14 cellular contexts compared by ENCODE assay signal in the genomic region with DNA sequence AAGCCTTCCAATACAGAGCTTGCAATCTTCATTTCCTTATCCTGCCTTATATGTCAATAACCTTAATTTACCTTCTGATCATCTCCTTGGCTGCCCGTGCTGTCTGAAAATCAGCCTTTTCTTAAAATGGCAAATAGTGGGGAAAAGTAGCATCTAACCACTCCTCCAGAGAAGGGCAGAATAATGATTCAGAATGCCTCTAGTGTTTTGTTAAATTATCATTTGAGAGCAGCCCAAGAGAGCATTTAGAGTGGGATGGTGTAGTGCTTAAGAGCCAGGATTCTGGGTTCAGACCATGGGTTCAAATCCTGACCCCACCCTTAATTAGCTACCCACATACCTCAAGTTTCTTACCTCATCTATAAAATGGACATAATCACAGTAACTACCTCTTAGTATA. TPM values are rescaled to one million over a fixed set of nuclear protein-coding genes. Genes with fewer than 3 reads are reported as not detected.
A peak's percentile ranks its signal among the peaks of the same experiment; 100 is the strongest.
DNase-seq lines count a peak whose midpoint lies in the region; ATAC-seq, FAIRE-seq and TF ChIP-seq lines count a peak whose summit lies in the region.
"Had no signal": no experiment of that assay in that cellular context is flagged by ENCODE, and none has a peak within 500 bp of the region (broad histone marks: within the 10 kb centered on the region; RNA-seq: fewer than 3 reads in every experiment).

No MANE protein-coding gene starts in this region.

- no peak for FAIRE-seq in RCC 7860 (lab: Jason Lieb, UNC)
- FAIRE-seq: A204.1, kidney had no signal

- peaks cover 4% of the 10 kb centered on the region for H3K9me3 Mint-ChIP-seq in activated CD4-positive, alpha-beta T cell treated with anti-CD3 and anti-CD28 coated beads, Interleukin-2, amount 10 ng/mL, durations not matched to agents 24 days and 14 days
- no peaks in the 10 kb centered on the region for H3K9me3 Mint-ChIP-seq in activated T-helper 17 cell treated with anti-CD3 and anti-CD28 coated beads, Interleukin-2, amount 50 U/mL, for 72 hours

- H3K9me3 ChIP-seq in lower lobe of right lung = no peaks in the 10 kb centered on the region

- no peak for DNase-seq in activated CD4-positive, alpha-beta T cell treated with anti-CD3 and anti-CD28 coated beads, Interleukin-2, amount 10 ng/mL, durations not matched to agents 24 days and 14 days
- no peak for DNase-seq in activated CD4-positive, alpha-beta T cell treated with anti-CD3 and anti-CD28 coated beads for 1 hour
- DNase-seq in lower lobe of right lung (no peak), RCC 7860 (ENCODE audit: low spot score) (no peak)
- no peak for DNase-seq in stimulated activated naive CD8-positive, alpha-beta T cell treated with anti-CD3 and anti-CD28 coated beads, Interleukin-15, Interleukin-2, amounts not matched to agents 100 U/mL and 50 U/mL, for 24 hours
- DNase-seq: kidney, NCI-H187 treated with DMSO at 0.1 percent for 48 hours, RPMI8226 had no signal

- no peak for TF ChIP-seq CTCF in lower lobe of right lung (IDR thresholded peaks at IDR 0.05)

- H3K27me3 ChIP-seq in lower lobe of right lung (ENCODE audit: low read depth) = no peaks in the 10 kb centered on the region

- peak; percentile 50 for ATAC-seq in activated T-helper 17 cell treated with anti-CD3 and anti-CD28 coated beads, Interleukin-2, amount 50 U/mL, for 72 hours (replicated peaks)
- no peak for ATAC-seq in lower lobe of right lung
- ATAC-seq in stimulated activated naive CD8-positive, alpha-beta T cell treated with anti-CD3 and anti-CD28 coated beads, Interleukin-15, Interleukin-2, amounts not matched to agents 100 U/mL and 50 U/mL, for 24 hours = peak; percentile 76
- no peak for ATAC-seq in GM19463 (IDR thresholded peaks at IDR 0.05; ENCODE audit: unreplicated experiment)
- no peak for ATAC-seq in HG02763 (IDR thresholded peaks at IDR 0.05; ENCODE audit: unreplicated experiment)

- H3K4me3 ChIP-seq in lower lobe of right lung = no peak overlapping the region

- no peaks in the 10 kb centered on the region for H3K36me3 ChIP-seq in lower lobe of right lung

- H3K27ac Mint-ChIP-seq in activated CD4-positive, alpha-beta T cell treated with anti-CD3 and anti-CD28 coated beads, Interleukin-2, amount 10 ng/mL, durations not matched to agents 24 days and 14 days = peak overlapping the region; percentile 96
- peak overlapping the region; percentile 95 for H3K27ac Mint-ChIP-seq in activated T-helper 17 cell treated with anti-CD3 and anti-CD28 coated beads, Interleukin-2, amount 50 U/mL, for 72 hours

- H3K4me3 Mint-ChIP-seq in activated CD4-positive, alpha-beta T cell treated with anti-CD3 and anti-CD28 coated beads, Interleukin-2, amount 10 ng/mL, durations not matched to agents 24 days and 14 days = peak overlapping the region; percentile 85
- H3K4me3 Mint-ChIP-seq in activated T-helper 17 cell treated with anti-CD3 and anti-CD28 coated beads, Interleukin-2, amount 50 U/mL, for 72 hours = peak overlapping the region; percentile 86

- H3K36me3 Mint-ChIP-seq in activated CD4-positive, alpha-beta T cell treated with anti-CD3 and anti-CD28 coated beads, Interleukin-2, amount 10 ng/mL, durations not matched to agents 24 days and 14 days (ENCODE audit: low read depth) = no peaks in the 10 kb centered on the region
- H3K36me3 Mint-ChIP-seq in activated T-helper 17 cell treated with anti-CD3 and anti-CD28 coated beads, Interleukin-2, amount 50 U/mL, for 72 hours (ENCODE audit: low read depth) = no peaks in the 10 kb centered on the region

- H3K4me1 ChIP-seq in lower lobe of right lung = peaks cover 19% of the 10 kb centered on the region

- peaks cover 43% of the 10 kb centered on the region for H3K4me1 Mint-ChIP-seq in activated CD4-positive, alpha-beta T cell treated with anti-CD3 and anti-CD28 coated beads, Interleukin-2, amount 10 ng/mL, durations not matched to agents 24 days and 14 days
- H3K4me1 Mint-ChIP-seq in activated T-helper 17 cell treated with anti-CD3 and anti-CD28 coated beads, Interleukin-2, amount 50 U/mL, for 72 hours = peaks cover 31% of the 10 kb centered on the region

- peak overlapping the region; percentile 34 for H3K27ac ChIP-seq in lower lobe of right lung

- intact Hi-C loops in activated CD4-positive, alpha-beta T cell treated with anti-CD3 and anti-CD28 coated beads, Interleukin-2, amount 10 ng/mL, durations not matched to agents 24 days and 14 days (cut with micrococcal nuclease) = no loop called here
- intact Hi-C loops in lower lobe of right lung (cut with DNase I) = no loop called here

- no peaks in the 10 kb centered on the region for H3K27me3 Mint-ChIP-seq in activated CD4-positive, alpha-beta T cell treated with anti-CD3 and anti-CD28 coated beads, Interleukin-2, amount 10 ng/mL, durations not matched to agents 24 days and 14 days
- no peaks in the 10 kb centered on the region for H3K27me3 Mint-ChIP-seq in activated T-helper 17 cell treated with anti-CD3 and anti-CD28 coated beads, Interleukin-2, amount 50 U/mL, for 72 hours

RNA-seq across cellular contexts. Expression of a gene that starts 4.6 kb away (rescaled TPM):
- 0.38 and 0.42 TPM in 2 replicates for total RNA-seq in activated CD4-positive, alpha-beta T cell treated with anti-CD3 and anti-CD28 coated beads, Interleukin-2, amount 10 ng/mL, durations not matched to agents 24 days and 14 days
- 1 to 10 TPM in 1 of 2 donors, under 1 TPM in 1; 0.86 to 1.9 TPM for total RNA-seq in activated T-helper 17 cell treated with anti-CD3 and anti-CD28 coated beads, Interleukin-2, amount 50 U/mL, for 72 hours
- 25.9 TPM for total RNA-seq in lower lobe of right lung
- total RNA-seq: G401, HT1080 had no signal

RNA-seq across cellular contexts. Expression of a gene that starts 8.0 kb away (rescaled TPM):
- 99.1 and 110 TPM in 2 replicates for total RNA-seq in activated CD4-positive, alpha-beta T cell treated with anti-CD3 and anti-CD28 coated beads, Interleukin-2, amount 10 ng/mL, durations not matched to agents 24 days and 14 days
- 100 to 1,000 TPM; 110 to 119 TPM for total RNA-seq in activated T-helper 17 cell treated with anti-CD3 and anti-CD28 coated beads, Interleukin-2, amount 50 U/mL, for 72 hours
- 33.7 TPM for total RNA-seq in lower lobe of right lung

RNA-seq across cellular contexts. Expression of a gene that starts 16.9 kb away (rescaled TPM):
- total RNA-seq in activated CD4-positive, alpha-beta T cell treated with anti-CD3 and anti-CD28 coated beads, Interleukin-2, amount 10 ng/mL, durations not matched to agents 24 days and 14 days = 138 and 142 TPM in 2 replicates
- total RNA-seq in activated T-helper 17 cell treated with anti-CD3 and anti-CD28 coated beads, Interleukin-2, amount 50 U/mL, for 72 hours = 100 to 1,000 TPM; 214 to 269 TPM
- total RNA-seq in lower lobe of right lung = 152 TPM

RNA-seq across cellular contexts. Expression of a gene that starts 35.8 kb away (rescaled TPM):
- not detected in 2 replicates for total RNA-seq in activated CD4-positive, alpha-beta T cell treated with anti-CD3 and anti-CD28 coated beads, Interleukin-2, amount 10 ng/mL, durations not matched to agents 24 days and 14 days
- total RNA-seq in activated T-helper 17 cell treated with anti-CD3 and anti-CD28 coated beads, Interleukin-2, amount 50 U/mL, for 72 hours = under 1 TPM in 1 of 2 donors, not detected in 1; 0.11 TPM
- not detected for total RNA-seq in lower lobe of right lung
- total RNA-seq: G401, HT1080 had no signal

RNA-seq across cellular contexts. Expression of a gene that starts 58.3 kb away (rescaled TPM):
- total RNA-seq in activated CD4-positive, alpha-beta T cell treated with anti-CD3 and anti-CD28 coated beads, Interleukin-2, amount 10 ng/mL, durations not matched to agents 24 days and 14 days = not detected in 2 replicates
- not detected for total RNA-seq in activated T-helper 17 cell treated with anti-CD3 and anti-CD28 coated beads, Interleukin-2, amount 50 U/mL, for 72 hours
- not detected for total RNA-seq in lower lobe of right lung
- total RNA-seq: G401, HT1080, kidney had no signal

Comparison
In these comparisons a context has a peak if more than half of its experiments do, and no peak if none do; other contexts are left out.
1. ATAC-seq: peak in activated T-helper 17 cell treated with anti-CD3 and anti-CD28 coated beads, Interleukin-2, amount 50 U/mL, for 72 hours (single experiment) and stimulated activated naive CD8-positive, alpha-beta T cell treated with anti-CD3 and anti-CD28 coated beads, Interleukin-15, Interleukin-2, amounts not matched to agents 100 U/mL and 50 U/mL, for 24 hours (single experiment); none in lower lobe of right lung (0 of 2), GM19463 (single experiment) and HG02763 (single experiment).